1 cellular context compared by ENCODE assay signal in genomic region chr11:34356130-34356529, GRCh38.
TF ChIP-seq lines count a peak whose summit lies in the region.

No MANE protein-coding gene starts in this region.

TF ChIP-seq in SK-N-SH, 30 proteins besides CTCF, POLR2A, EP300 and RAD21 (continued from another document):
- TF ChIP-seq USF2 (IDR thresholded peaks at IDR 0.05; ENCODE audit: borderline replicate concordance, low read depth, low read length) (no peak), FOXM1 (IDR thresholded peaks at IDR 0.05; ENCODE audit: low read depth) (no peak)
TF ChIP-seq in SK-N-SH: peak in this region for 0.
